1 cellular context compared by ENCODE assay signal in the genomic region with DNA sequence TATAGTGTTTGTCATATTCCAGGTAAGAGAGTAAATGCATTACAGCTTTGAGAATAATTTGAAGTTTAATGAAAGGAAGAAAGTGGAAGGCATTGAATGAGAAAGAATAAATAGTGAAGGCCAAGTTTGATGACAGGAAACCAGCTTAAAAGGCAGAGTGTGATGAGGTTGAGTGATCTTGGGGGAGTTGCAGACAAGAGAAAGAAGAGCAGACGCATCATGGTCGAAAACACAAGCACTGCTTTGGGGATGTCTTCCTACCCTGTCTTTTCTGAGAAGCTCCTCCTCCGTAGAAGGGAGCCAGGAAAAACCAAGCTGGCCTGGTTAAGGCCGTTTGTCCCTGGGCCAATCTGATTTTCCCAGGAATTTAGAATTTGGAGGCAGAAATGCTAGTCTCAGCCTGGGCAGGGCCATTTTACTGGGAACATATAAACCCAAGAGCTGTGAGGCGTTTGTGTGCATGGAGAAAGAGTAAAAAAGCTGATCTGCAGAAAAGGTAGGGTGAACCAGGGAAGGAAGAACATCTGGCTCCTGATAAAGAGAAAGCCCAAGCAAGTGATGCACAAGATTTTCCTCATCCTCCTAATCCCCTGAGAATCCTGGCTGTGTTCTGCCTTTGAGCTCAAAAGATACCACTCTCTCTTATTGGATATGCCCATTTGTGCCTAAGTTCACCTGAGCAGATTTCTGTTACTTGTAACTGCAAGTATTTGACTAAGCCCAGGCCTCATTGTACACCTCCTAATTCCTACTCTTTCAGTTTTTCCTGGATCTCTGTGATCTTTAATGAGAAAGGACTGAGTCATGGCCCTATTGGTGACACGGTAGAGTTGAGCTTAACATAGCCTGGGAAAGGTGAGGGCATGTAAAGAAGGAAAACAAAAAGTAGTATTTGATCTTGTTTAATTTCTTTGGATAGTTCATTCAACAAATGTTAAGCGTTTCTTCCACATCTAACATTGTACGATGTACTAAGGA.
TF ChIP-seq lines count a peak whose summit lies in the region.

No MANE protein-coding gene starts in this region.

TF ChIP-seq in K562, 482 proteins besides CTCF, POLR2A, EP300 and RAD21 (continued from another document):
- no peak for TF ChIP-seq DDX20 (tag; IDR thresholded peaks at IDR 0.05; ENCODE audit: low read depth)
- TF ChIP-seq TBP (optimal IDR thresholded peaks at IDR 0.05; ENCODE audit: low read depth, low read length): no peak
- no peak for TF ChIP-seq TARDBP (IDR thresholded peaks at IDR 0.05)
- TF ChIP-seq THRAP3 (IDR thresholded peaks at IDR 0.05; ENCODE audit: borderline replicate concordance): no peak
- no peak for TF ChIP-seq KDM1A (IDR thresholded peaks at IDR 0.05)
- no peak for TF ChIP-seq MCM5 (IDR thresholded peaks at IDR 0.05; ENCODE audit: low read depth)
- TF ChIP-seq NFE2 (IDR thresholded peaks at IDR 0.05; ENCODE audit: low read depth): 0 out of 2 replicates have a peak, but pooled peaks have one; percentile 16
- TF ChIP-seq ARID1B (IDR thresholded peaks at IDR 0.05): no peak
- 0 out of 2 replicates have a peak, but pooled peaks have one; percentile 20 for TF ChIP-seq CBFA2T3 (IDR thresholded peaks at IDR 0.05)
- TF ChIP-seq SREBF1 (IDR thresholded peaks at IDR 0.05; ENCODE audit: borderline replicate concordance, low read depth, low read length): no peak
- no peak for TF ChIP-seq STAG1 (CRISPR knock-in tag; IDR thresholded peaks at IDR 0.05; ENCODE audit: borderline replicate concordance)
- TF ChIP-seq ZNF316 (IDR thresholded peaks at IDR 0.05): 0 out of 2 replicates have a peak, but pooled peaks have one; percentile 28
- TF ChIP-seq, protein P1, sequence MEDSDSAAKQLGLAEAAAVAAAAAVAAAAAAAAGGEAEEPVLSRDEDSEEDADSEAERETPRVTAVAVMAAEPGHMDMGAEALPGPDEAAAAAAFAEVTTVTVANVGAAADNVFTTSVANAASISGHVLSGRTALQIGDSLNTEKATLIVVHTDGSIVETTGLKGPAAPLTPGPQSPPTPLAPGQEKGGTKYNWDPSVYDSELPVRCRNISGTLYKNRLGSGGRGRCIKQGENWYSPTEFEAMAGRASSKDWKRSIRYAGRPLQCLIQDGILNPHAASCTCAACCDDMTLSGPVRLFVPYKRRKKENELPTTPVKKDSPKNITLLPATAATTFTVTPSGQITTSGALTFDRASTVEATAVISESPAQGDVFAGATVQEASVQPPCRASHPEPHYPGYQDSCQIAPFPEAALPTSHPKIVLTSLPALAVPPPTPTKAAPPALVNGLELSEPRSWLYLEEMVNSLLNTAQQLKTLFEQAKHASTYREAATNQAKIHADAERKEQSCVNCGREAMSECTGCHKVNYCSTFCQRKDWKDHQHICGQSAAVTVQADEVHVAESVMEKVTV (CRISPR knock-in tag; IDR thresholded peaks at IDR 0.05): no peak
- TF ChIP-seq, protein P2, sequence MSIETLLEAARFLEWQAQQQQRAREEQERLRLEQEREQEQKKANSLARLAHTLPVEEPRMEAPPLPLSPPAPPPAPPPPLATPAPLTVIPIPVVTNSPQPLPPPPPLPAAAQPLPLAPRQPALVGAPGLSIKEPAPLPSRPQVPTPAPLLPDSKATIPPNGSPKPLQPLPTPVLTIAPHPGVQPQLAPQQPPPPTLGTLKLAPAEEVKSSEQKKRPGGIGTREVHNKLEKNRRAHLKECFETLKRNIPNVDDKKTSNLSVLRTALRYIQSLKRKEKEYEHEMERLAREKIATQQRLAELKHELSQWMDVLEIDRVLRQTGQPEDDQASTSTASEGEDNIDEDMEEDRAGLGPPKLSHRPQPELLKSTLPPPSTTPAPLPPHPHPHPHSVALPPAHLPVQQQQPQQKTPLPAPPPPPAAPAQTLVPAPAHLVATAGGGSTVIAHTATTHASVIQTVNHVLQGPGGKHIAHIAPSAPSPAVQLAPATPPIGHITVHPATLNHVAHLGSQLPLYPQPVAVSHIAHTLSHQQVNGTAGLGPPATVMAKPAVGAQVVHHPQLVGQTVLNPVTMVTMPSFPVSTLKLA (conservative IDR thresholded peaks at IDR 0.05): no peak
- TF ChIP-seq MCM2 (IDR thresholded peaks at IDR 0.05; ENCODE audit: low read depth): no peak
- TF ChIP-seq SMARCC2 (IDR thresholded peaks at IDR 0.05; ENCODE audit: low read depth): no peak
- no peak for TF ChIP-seq POU5F1 (IDR thresholded peaks at IDR 0.05; ENCODE audit: borderline replicate concordance, low read depth, low read length, partially characterized antibody)
- no peak for TF ChIP-seq CREB1 (IDR thresholded peaks at IDR 0.05)
- no peak for TF ChIP-seq CREB1 (CRISPR knock-in tag; IDR thresholded peaks at IDR 0.05)
- no peak for TF ChIP-seq CHD1 (IDR thresholded peaks at IDR 0.05; ENCODE audit: low read length)
- TF ChIP-seq FOSL1 (tag; conservative IDR thresholded peaks at IDR 0.05): no peak
- TF ChIP-seq C11orf30 (IDR thresholded peaks at IDR 0.05; ENCODE audit: low read depth): peak; percentile 56
- TF ChIP-seq NRF1 (conservative IDR thresholded peaks at IDR 0.05 in 1 of 2, IDR thresholded peaks at IDR 0.05 in 1 of 2): no peak
TF ChIP-seq in K562: peak in this region for 4.
